ENCODE assay signal across 2 cellular contexts in the genomic region with DNA sequence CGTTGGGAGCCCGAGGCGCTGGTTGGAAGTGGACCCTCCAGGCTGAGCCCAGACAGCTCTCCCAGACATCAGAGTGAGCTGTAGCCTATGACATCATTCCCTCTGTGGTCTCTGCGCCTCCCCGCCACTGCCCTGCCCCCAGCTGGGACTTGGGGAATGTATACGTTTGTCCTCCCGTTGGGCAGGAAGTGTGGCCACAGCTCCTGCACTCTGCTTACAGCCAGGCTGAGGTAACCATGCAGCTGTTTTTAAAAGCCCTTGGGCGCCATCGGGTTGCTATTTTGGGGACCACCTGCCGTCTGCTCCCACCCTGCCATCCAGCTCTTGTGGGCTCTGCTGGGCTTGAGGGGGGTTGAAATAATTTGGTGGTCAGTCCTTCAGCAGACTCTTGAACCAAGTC.
TF ChIP-seq lines count a peak whose summit lies in the region.

No MANE protein-coding gene starts in this region.

TF ChIP-seq in IMR-90, 13 proteins besides CTCF, POLR2A, EP300 and RAD21:
- TF ChIP-seq CEBPB (IDR thresholded peaks at IDR 0.05; ENCODE audit: low read depth, low read length): peak; percentile 10; the same call in 1 of the 2 replicates
- TF ChIP-seq, protein P1, sequence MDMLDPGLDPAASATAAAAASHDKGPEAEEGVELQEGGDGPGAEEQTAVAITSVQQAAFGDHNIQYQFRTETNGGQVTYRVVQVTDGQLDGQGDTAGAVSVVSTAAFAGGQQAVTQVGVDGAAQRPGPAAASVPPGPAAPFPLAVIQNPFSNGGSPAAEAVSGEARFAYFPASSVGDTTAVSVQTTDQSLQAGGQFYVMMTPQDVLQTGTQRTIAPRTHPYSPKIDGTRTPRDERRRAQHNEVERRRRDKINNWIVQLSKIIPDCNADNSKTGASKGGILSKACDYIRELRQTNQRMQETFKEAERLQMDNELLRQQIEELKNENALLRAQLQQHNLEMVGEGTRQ (IDR thresholded peaks at IDR 0.05; ENCODE audit: low read depth, low read length): no peak
- TF ChIP-seq NFE2L2 (IDR thresholded peaks at IDR 0.05; ENCODE audit: low read depth, low read length): no peak
- TF ChIP-seq MAZ (IDR thresholded peaks at IDR 0.05; ENCODE audit: borderline replicate concordance, low read depth, low read length): peak; percentile 36; the same call in 1 of the 2 replicates

TF ChIP-seq in HEK293T, 16 proteins besides CTCF, POLR2A, EP300 and RAD21:
- TF ChIP-seq ELF4 (IDR thresholded peaks at IDR 0.05): no peak
- no peak for TF ChIP-seq TARDBP (IDR thresholded peaks at IDR 0.05)
- no peak for TF ChIP-seq FOXM1 (IDR thresholded peaks at IDR 0.05; ENCODE audit: borderline replicate concordance)
- no peak for TF ChIP-seq FOXA1 (IDR thresholded peaks at IDR 0.05)
- no peak for TF ChIP-seq LEF1 (IDR thresholded peaks at IDR 0.05; ENCODE audit: borderline replicate concordance)
- no peak for TF ChIP-seq HDGF (IDR thresholded peaks at IDR 0.05; ENCODE audit: borderline replicate concordance)
- no peak for TF ChIP-seq CTBP1 (IDR thresholded peaks at IDR 0.05; ENCODE audit: borderline replicate concordance)
- no peak for TF ChIP-seq ZNF384 (IDR thresholded peaks at IDR 0.05)
- TF ChIP-seq SP1 (IDR thresholded peaks at IDR 0.05): no peak
- no peak for TF ChIP-seq FOXK2 (IDR thresholded peaks at IDR 0.05)
TF ChIP-seq in HEK293T: peak in this region for 0.
